Comparison of ENCODE assay signal across 1 cellular context in the genomic region with DNA sequence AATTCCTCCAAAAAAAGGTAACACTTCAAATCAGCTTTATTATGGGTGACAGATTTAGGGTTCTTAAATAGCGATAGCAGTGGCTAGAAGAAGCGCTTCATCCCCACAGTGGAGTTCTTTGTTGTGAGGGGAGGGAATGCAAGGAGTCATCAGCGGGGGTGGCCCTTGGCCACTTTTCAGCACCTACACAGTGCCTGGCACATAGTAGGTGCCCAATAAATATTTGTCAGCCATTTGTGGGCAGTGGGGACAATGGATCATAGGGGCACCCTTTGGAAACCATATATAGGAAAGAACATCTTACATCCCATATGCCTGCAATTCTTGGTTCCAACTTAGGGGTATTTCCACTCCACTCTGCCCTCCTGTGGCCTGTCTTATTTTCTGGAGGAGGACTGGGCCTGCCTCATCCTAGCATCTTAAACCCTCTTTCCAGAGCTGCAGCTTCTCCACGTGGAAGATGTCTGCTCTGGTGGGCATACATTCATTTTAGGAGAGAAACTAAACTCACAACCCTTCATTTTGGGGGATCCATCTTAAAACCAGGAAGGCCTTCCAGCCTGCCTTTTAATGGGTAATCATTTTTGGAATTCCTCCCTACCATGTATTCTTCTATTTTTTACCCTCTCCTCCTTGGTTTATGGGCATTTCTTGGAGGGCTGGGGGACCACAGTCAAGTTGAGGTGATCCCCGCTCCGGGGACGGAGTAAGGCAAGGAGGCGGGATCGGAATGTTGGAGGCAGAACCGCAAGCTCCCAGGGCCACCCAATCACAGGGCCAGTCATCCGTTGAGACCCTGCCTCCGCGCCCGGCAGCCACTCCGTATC.
TF ChIP-seq lines count a peak whose summit lies in the region.

No MANE protein-coding gene starts in this region.

TF ChIP-seq in HepG2, 621 proteins besides CTCF, POLR2A, EP300 and RAD21 (continued from another document and continues in another):
- TF ChIP-seq, protein P1, sequence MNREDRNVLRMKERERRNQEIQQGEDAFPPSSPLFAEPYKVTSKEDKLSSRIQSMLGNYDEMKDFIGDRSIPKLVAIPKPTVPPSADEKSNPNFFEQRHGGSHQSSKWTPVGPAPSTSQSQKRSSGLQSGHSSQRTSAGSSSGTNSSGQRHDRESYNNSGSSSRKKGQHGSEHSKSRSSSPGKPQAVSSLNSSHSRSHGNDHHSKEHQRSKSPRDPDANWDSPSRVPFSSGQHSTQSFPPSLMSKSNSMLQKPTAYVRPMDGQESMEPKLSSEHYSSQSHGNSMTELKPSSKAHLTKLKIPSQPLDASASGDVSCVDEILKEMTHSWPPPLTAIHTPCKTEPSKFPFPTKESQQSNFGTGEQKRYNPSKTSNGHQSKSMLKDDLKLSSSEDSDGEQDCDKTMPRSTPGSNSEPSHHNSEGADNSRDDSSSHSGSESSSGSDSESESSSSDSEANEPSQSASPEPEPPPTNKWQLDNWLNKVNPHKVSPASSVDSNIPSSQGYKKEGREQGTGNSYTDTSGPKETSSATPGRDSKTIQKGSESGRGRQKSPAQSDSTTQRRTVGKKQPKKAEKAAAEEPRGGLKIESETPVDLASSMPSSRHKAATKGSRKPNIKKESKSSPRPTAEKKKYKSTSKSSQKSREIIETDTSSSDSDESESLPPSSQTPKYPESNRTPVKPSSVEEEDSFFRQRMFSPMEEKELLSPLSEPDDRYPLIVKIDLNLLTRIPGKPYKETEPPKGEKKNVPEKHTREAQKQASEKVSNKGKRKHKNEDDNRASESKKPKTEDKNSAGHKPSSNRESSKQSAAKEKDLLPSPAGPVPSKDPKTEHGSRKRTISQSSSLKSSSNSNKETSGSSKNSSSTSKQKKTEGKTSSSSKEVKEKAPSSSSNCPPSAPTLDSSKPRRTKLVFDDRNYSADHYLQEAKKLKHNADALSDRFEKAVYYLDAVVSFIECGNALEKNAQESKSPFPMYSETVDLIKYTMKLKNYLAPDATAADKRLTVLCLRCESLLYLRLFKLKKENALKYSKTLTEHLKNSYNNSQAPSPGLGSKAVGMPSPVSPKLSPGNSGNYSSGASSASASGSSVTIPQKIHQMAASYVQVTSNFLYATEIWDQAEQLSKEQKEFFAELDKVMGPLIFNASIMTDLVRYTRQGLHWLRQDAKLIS (CRISPR knock-in tag; IDR thresholded peaks at IDR 0.05), result no peak
- TF ChIP-seq RFXAP (CRISPR knock-in tag; IDR thresholded peaks at IDR 0.05; ENCODE audit: borderline replicate concordance) (no peak), GTF3A (CRISPR knock-in tag; conservative IDR thresholded peaks at IDR 0.05) (no peak), ZFX (CRISPR knock-in tag; IDR thresholded peaks at IDR 0.05; ENCODE audit: low read depth) (no peak), ZNF672 (CRISPR knock-in tag; IDR thresholded peaks at IDR 0.05) (no peak), CAMTA2 (CRISPR knock-in tag; IDR thresholded peaks at IDR 0.05; ENCODE audit: borderline replicate concordance) (no peak), ZNF709 (CRISPR knock-in tag; IDR thresholded peaks at IDR 0.05) (0 out of 2 replicates have a peak, but pooled peaks have one; percentile 16), ZNF761 (CRISPR knock-in tag; conservative IDR thresholded peaks at IDR 0.05) (no peak), SNRNP70 (IDR thresholded peaks at IDR 0.05; ENCODE audit: low read depth, low read length) (no peak), ZNF563 (CRISPR knock-in tag; IDR thresholded peaks at IDR 0.05) (no peak), SOX6 (IDR thresholded peaks at IDR 0.05) (no peak), SOX6 (CRISPR knock-in tag; IDR thresholded peaks at IDR 0.05) (no peak), HIVEP1 (CRISPR knock-in tag; IDR thresholded peaks at IDR 0.05) (no peak), TARDBP (CRISPR knock-in tag; IDR thresholded peaks at IDR 0.05) (peak; percentile 46; the same call in 1 of the 2 replicates), ZNF44 (CRISPR knock-in tag; IDR thresholded peaks at IDR 0.05) (peak; percentile 45; the same call in 1 of the 2 replicates), EEA1 (CRISPR knock-in tag; IDR thresholded peaks at IDR 0.05; ENCODE audit: borderline replicate concordance) (no peak), SAFB2 (CRISPR knock-in tag; IDR thresholded peaks at IDR 0.05; ENCODE audit: borderline replicate concordance, low read depth) (no peak), ZC3H13 (CRISPR knock-in tag; IDR thresholded peaks at IDR 0.05) (no peak), ZNF30 (CRISPR knock-in tag; IDR thresholded peaks at IDR 0.05) (no peak), NFKB2 (CRISPR knock-in tag; IDR thresholded peaks at IDR 0.05; ENCODE audit: borderline replicate concordance) (no peak), ZNF282 (IDR thresholded peaks at IDR 0.05; ENCODE audit: partially characterized antibody) (no peak), RXRB (CRISPR knock-in tag; IDR thresholded peaks at IDR 0.05; ENCODE audit: borderline replicate concordance) (no peak; the same call in 1 of the 2 replicates), SMARCC2 (IDR thresholded peaks at IDR 0.05) (no peak), GTF2F1 (IDR thresholded peaks at IDR 0.05; ENCODE audit: low read length) (0 out of 2 replicates have a peak, but pooled peaks have one; percentile 10), ZBTB21 (CRISPR knock-in tag; IDR thresholded peaks at IDR 0.05) (no peak), FOXA1 (IDR thresholded peaks at IDR 0.05) (no peak), FOXA1 (CRISPR knock-in tag; IDR thresholded peaks at IDR 0.05) (no peak), STAT6 (CRISPR knock-in tag; IDR thresholded peaks at IDR 0.05; ENCODE audit: borderline replicate concordance) (no peak), PCBP1 (IDR thresholded peaks at IDR 0.05; ENCODE audit: borderline replicate concordance, low read depth, low read length) (no peak), ZNF7 (CRISPR knock-in tag; IDR thresholded peaks at IDR 0.05) (no peak), ZBTB2 (CRISPR knock-in tag; IDR thresholded peaks at IDR 0.05; ENCODE audit: low read depth) (no peak), HCFC1 (IDR thresholded peaks at IDR 0.05; ENCODE audit: low read depth, low read length) (no peak), DRAP1 (CRISPR knock-in tag; IDR thresholded peaks at IDR 0.05) (peak; percentile 95), AKNA (CRISPR knock-in tag; IDR thresholded peaks at IDR 0.05; ENCODE audit: borderline replicate concordance) (no peak), HNF4G (IDR thresholded peaks at IDR 0.05; ENCODE audit: borderline replicate concordance, low read depth, low read length) (no peak), HNF4G (CRISPR knock-in tag; IDR thresholded peaks at IDR 0.05; ENCODE audit: borderline replicate concordance, low read depth) (no peak), ZNF124 (CRISPR knock-in tag; IDR thresholded peaks at IDR 0.05) (no peak), RBFOX2 (IDR thresholded peaks at IDR 0.05; ENCODE audit: low read depth, low read length) (no peak), ZNF737 (CRISPR knock-in tag; IDR thresholded peaks at IDR 0.05; ENCODE audit: borderline replicate concordance) (no peak), GABPA (IDR thresholded peaks at IDR 0.05; ENCODE audit: low read depth, low read length) (no peak), GABPA (CRISPR knock-in tag; IDR thresholded peaks at IDR 0.05; ENCODE audit: low read depth) (no peak), ZBTB38 (CRISPR knock-in tag; IDR thresholded peaks at IDR 0.05) (no peak)
- TF ChIP-seq, protein P2, sequence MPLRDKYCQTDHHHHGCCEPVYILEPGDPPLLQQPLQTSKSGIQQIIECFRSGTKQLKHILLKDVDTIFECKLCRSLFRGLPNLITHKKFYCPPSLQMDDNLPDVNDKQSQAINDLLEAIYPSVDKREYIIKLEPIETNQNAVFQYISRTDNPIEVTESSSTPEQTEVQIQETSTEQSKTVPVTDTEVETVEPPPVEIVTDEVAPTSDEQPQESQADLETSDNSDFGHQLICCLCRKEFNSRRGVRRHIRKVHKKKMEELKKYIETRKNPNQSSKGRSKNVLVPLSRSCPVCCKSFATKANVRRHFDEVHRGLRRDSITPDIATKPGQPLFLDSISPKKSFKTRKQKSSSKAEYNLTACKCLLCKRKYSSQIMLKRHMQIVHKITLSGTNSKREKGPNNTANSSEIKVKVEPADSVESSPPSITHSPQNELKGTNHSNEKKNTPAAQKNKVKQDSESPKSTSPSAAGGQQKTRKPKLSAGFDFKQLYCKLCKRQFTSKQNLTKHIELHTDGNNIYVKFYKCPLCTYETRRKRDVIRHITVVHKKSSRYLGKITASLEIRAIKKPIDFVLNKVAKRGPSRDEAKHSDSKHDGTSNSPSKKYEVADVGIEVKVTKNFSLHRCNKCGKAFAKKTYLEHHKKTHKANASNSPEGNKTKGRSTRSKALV (CRISPR knock-in tag; IDR thresholded peaks at IDR 0.05), result no peak; the same call in 1 of the 2 replicates
- TF ChIP-seq, protein P3, sequence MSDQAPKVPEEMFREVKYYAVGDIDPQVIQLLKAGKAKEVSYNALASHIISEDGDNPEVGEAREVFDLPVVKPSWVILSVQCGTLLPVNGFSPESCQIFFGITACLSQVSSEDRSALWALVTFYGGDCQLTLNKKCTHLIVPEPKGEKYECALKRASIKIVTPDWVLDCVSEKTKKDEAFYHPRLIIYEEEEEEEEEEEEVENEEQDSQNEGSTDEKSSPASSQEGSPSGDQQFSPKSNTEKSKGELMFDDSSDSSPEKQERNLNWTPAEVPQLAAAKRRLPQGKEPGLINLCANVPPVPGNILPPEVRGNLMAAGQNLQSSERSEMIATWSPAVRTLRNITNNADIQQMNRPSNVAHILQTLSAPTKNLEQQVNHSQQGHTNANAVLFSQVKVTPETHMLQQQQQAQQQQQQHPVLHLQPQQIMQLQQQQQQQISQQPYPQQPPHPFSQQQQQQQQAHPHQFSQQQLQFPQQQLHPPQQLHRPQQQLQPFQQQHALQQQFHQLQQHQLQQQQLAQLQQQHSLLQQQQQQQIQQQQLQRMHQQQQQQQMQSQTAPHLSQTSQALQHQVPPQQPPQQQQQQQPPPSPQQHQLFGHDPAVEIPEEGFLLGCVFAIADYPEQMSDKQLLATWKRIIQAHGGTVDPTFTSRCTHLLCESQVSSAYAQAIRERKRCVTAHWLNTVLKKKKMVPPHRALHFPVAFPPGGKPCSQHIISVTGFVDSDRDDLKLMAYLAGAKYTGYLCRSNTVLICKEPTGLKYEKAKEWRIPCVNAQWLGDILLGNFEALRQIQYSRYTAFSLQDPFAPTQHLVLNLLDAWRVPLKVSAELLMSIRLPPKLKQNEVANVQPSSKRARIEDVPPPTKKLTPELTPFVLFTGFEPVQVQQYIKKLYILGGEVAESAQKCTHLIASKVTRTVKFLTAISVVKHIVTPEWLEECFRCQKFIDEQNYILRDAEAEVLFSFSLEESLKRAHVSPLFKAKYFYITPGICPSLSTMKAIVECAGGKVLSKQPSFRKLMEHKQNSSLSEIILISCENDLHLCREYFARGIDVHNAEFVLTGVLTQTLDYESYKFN (CRISPR knock-in tag; conservative IDR thresholded peaks at IDR 0.05), result no peak
